In genomic region chr1:95208876-95209275, GRCh38 we compare ENCODE assay signal across 9 cellular contexts.
"Had no signal": no experiment of that assay in that cellular context is flagged by ENCODE, and none has a peak within 500 bp of the region (broad histone marks: within the 10 kb centered on the region; RNA-seq: fewer than 3 reads in every experiment).

No MANE protein-coding gene starts in this region.

- H3K36me3 ChIP-seq: HAP-1 had no signal

- FAIRE-seq: HTR-8/SVneo, K562 had no signal

- H3K27ac ChIP-seq: GM23248 had no signal

- H3K4me1 ChIP-seq: HAP-1 had no signal

- H3K4me3 ChIP-seq: GM23248, HAP-1, K562 had no signal

- ATAC-seq: HCT116, K562 had no signal

- H3K9me3 ChIP-seq: HAP-1 had no signal

- DNase-seq: GM23248, GOT3, H7, HFFc6, IMR-90 had no signal
